Comparison of ENCODE assay signal across 8 cellular contexts in genomic region chr7:108000875-108001758, GRCh38. TPM values are rescaled to one million over a fixed set of nuclear protein-coding genes. Genes with fewer than 3 reads are reported as not detected.
DNase-seq lines count a peak whose midpoint lies in the region; ATAC-seq and TF ChIP-seq lines count a peak whose summit lies in the region.

No MANE protein-coding gene starts in this region.

- no peaks in the 10 kb centered on the region for H3K27me3 ChIP-seq in colonic mucosa
- H3K27me3 ChIP-seq in tibial artery, result peaks cover 0 to 10% of the 10 kb centered on the region in 2 donors

- H3K4me1 ChIP-seq in colonic mucosa (peaks cover 16% of the 10 kb centered on the region), tibial artery (peaks cover 0 to 53% (median 20%) of the 10 kb centered on the region in 4 donors)

- 19 to 26% methylated on average over 35 to 37 of the region's 37 CpGs for WGBS in lower leg skin, 2 donors

- no peak for TF ChIP-seq POLR2A in lower leg skin (IDR thresholded peaks at IDR 0.05)

- peak overlapping the region; percentile 86 for H3K27ac ChIP-seq in colonic mucosa
- H3K27ac ChIP-seq in tibial artery, result peak overlapping the region; percentile 68 to 72

- H3K36me3 ChIP-seq in colonic mucosa (no peaks in the 10 kb centered on the region), tibial artery (peaks cover 0 to 8% (median 0%) of the 10 kb centered on the region in 3 donors)

- no peak for ATAC-seq in GM18909 (IDR thresholded peaks at IDR 0.05; ENCODE audit: poor library complexity, unreplicated experiment)

- peak overlapping the region; percentile 72 to 86 for H3K9ac ChIP-seq in colonic mucosa (ENCODE audit: low read depth in 2 of 2, low read length in 2 of 2)

- H3K4me3 ChIP-seq in colonic mucosa (peak overlapping the region; percentile 71), lower leg skin (ENCODE audit: low read depth, poor library complexity, severe bottlenecking) (peak overlapping the region; percentile 59), tibial artery (peak overlapping the region; percentile 57 to 78)

- intact Hi-C loops in colonic mucosa (cut with DNase I), result no loop called here
- intact Hi-C loops in lower leg skin (cut with DNase I; ENCODE audit: low total_unique reads), result no loop called here
- intact Hi-C loops in tibial artery (cut with DNase I; ENCODE audit: low total_unique reads), result no loop called here

- TF ChIP-seq CTCF in colonic mucosa (IDR thresholded peaks at IDR 0.05) (peak; percentile 21), lower leg skin (IDR thresholded peaks at IDR 0.05) (no peak), tibial artery (IDR thresholded peaks at IDR 0.05) (no peak), GM13977 (IDR thresholded peaks at IDR 0.05; ENCODE audit: extremely low read depth, insufficient read depth, missing control alignments) (no peak)

- DNase-seq in AG20443 (ENCODE audit: low spot score) (peak; percentile 54), NCI-H1105 treated with DMSO at 0.1 percent for 48 hours (lab: John Stamatoyannopoulos, UW) (peak; percentile 45), colonic mucosa (peak; percentile 80), lower leg skin (ENCODE audit: low spot score in 2 of 2) (peak; percentile 26 to 89), tibial artery (peak in 1 of 2 donors; percentile 66), GM13977 (ENCODE audit: low spot score) (no peak), A172 (ENCODE audit: low spot score) (no peak)

- in situ Hi-C loops in GM13977 (cut with MboI; ENCODE audit: low pct_unique_long_range_greater_than_20kb, low sequenced_read_pairs, unreplicated experiment), result no loop called here

- H3K9me3 ChIP-seq in colonic mucosa (no peaks in the 10 kb centered on the region), tibial artery (no peaks in the 10 kb centered on the region)

RNA-seq across cellular contexts. Expression of gene LAMB1, which starts 1.8 kb away (rescaled TPM):
- total RNA-seq in colonic mucosa (10 to 100 TPM; 91.6 to 96.7 TPM), lower leg skin (10 to 100 TPM; 43.9 to 84.8 (median 65.2) TPM)
- 133 and 151 TPM in 2 replicates for total RNA-seq in A172 (2014; rRNA removed; shearing (Covaris generic))

Comparison
In these comparisons a context has a peak if more than half of its experiments do, and no peak if none do; other contexts are left out.
1. DNase-seq: peak in AG20443 (single experiment), NCI-H1105 treated with DMSO at 0.1 percent for 48 hours (single experiment), colonic mucosa (single experiment) and lower leg skin (2 of 2); none in GM13977 (single experiment) and A172 (single experiment).
2. Peak in every context shown above with its lines, with median percentiles within 50 percentile points of each other: H3K4me3 ChIP-seq.